ENCODE assay signal across 40 cellular contexts in genomic region chr16:85958731-85959130, GRCh38. TPM values are rescaled to one million over a fixed set of nuclear protein-coding genes. Genes with fewer than 3 reads are reported as not detected.
"Had no signal": no experiment of that assay in that cellular context is flagged by ENCODE, and none has a peak within 500 bp of the region (broad histone marks: within the 10 kb centered on the region; RNA-seq: fewer than 3 reads in every experiment).

No MANE protein-coding gene starts in this region.

- H3K27ac ChIP-seq: adrenal gland, ascending aorta, body of pancreas, brain microvascular endothelial cell, breast epithelium, cardiac muscle cell had no signal

- H3K4me3 ChIP-seq: adrenal gland, ascending aorta, body of pancreas, breast epithelium, cardiac muscle cell had no signal

- FAIRE-seq: astrocyte, bronchial epithelial cell had no signal

- H3K9me3 ChIP-seq: adrenal gland, ascending aorta, body of pancreas, breast epithelium had no signal

- H3K4me3 Mint-ChIP-seq: activated naive CD4-positive, alpha-beta T cell treated with anti-CD3 and anti-CD28 coated beads for 36 hours; activated naive CD4-positive, alpha-beta T cell treated with anti-CD3 and anti-CD28 coated beads, Interleukin-2, amount 10 ng/mL, durations not matched to agents 7 days and 5 days; activated naive CD4-positive, alpha-beta T cell treated with anti-CD3 and anti-CD28 coated beads, Interleukin-2, amount 50 U/mL, for 24 hours; activated naive CD8-positive, alpha-beta T cell; activated naive CD8-positive, alpha-beta T cell treated with anti-CD3 and anti-CD28 coated beads for 36 hours; activated naive CD8-positive, alpha-beta T cell treated with anti-CD3 and anti-CD28 coated beads, Interleukin-2, amount 10 ng/mL, durations not matched to agents 7 days and 5 days; activated naive CD8-positive, alpha-beta T cell treated with anti-CD3 and anti-CD28 coated beads, Interleukin-2, amount 50 U/mL, for 24 hours; activated T-cell treated with anti-CD3 and anti-CD28 coated beads, Interleukin-2, amount 50 U/mL, for 24 hours; activated T-cell treated with anti-CD3 and anti-CD28 coated beads, Interleukin-2, amount 50 U/mL, for 4 hours; activated T-cell treated with anti-CD3 and anti-CD28 coated beads, Interleukin-2, amount 50 U/mL, for 72 hours; activated T-helper 1 cell treated with anti-CD3 and anti-CD28 coated beads, Interleukin-12 subunit alpha, Interleukin-12 subunit beta, Interleukin-2, Interleukin-4 antibody, amounts not matched to agents 30 ng/mL and 10 ng/mL and 1 ng/mL, durations not matched to agents 14 hours and 24 hours and 36 hours; activated T-helper 17 cell treated with anti-CD3 and anti-CD28 coated beads, Interleukin-2, amount 50 U/mL, for 72 hours; brain; central memory CD8-positive, alpha-beta T cell had no signal

- DNase-seq: activated effector memory CD4-positive, alpha-beta T cell treated with anti-CD3 and anti-CD28 coated beads, Interleukin-2, amount 50 U/mL, for 16 hours; activated effector memory CD4-positive, alpha-beta T cell treated with Interleukin-2 at 50 U/mL for 16 hours; activated gamma-delta T cell; activated gamma-delta T cell treated with Interleukin-2 at 50 U/mL for 16 hours; activated naive CD4-positive, alpha-beta T cell; activated naive CD4-positive, alpha-beta T cell treated with anti-CD3 and anti-CD28 coated beads for 36 hours; activated naive CD4-positive, alpha-beta T cell treated with anti-CD3 and anti-CD28 coated beads, Interleukin-2, amount 10 ng/mL, durations not matched to agents 7 days and 5 days; activated naive CD4-positive, alpha-beta T cell treated with anti-CD3 and anti-CD28 coated beads, Interleukin-2, amount 50 U/mL, for 16 hours; activated naive CD4-positive, alpha-beta T cell treated with Interleukin-2 at 50 U/mL for 16 hours; activated naive CD8-positive, alpha-beta T cell treated with anti-CD3 and anti-CD28 coated beads for 36 hours; activated naive CD8-positive, alpha-beta T cell treated with anti-CD3 and anti-CD28 coated beads, Interleukin-2, amount 10 ng/mL, durations not matched to agents 7 days and 5 days; activated naive CD8-positive, alpha-beta T cell treated with anti-CD3 and anti-CD28 coated beads, Interleukin-2, amount 50 U/mL, for 24 hours; activated T-cell treated with anti-CD3 and anti-CD28 coated beads, Interleukin-2, amount 50 U/mL, for 24 hours; activated T-cell treated with anti-CD3 and anti-CD28 coated beads, Interleukin-2, amount 50 U/mL, for 4 hours; activated T-cell treated with anti-CD3 and anti-CD28 coated beads, Interleukin-2, amount 50 U/mL, for 48 hours; activated T-cell treated with anti-CD3 and anti-CD28 coated beads, Interleukin-2, amount 50 U/mL, for 72 hours; adrenal gland; amniotic stem cell; amygdala; anterior cingulate cortex; aorta; body of pancreas; brain microvascular endothelial cell; caudate nucleus; central memory CD4-positive, alpha-beta T cell; cerebellar nuclear complex had no signal

- H3K36me3 Mint-ChIP-seq: activated naive CD4-positive, alpha-beta T cell treated with anti-CD3 and anti-CD28 coated beads, Interleukin-2, amount 10 ng/mL, durations not matched to agents 7 days and 5 days; activated naive CD4-positive, alpha-beta T cell treated with anti-CD3 and anti-CD28 coated beads, Interleukin-2, amount 50 U/mL, for 24 hours; activated naive CD4-positive, alpha-beta T cell treated with anti-CD3 and anti-CD28 coated beads, Interleukin-2, amount 50 U/mL, for 72 hours; activated naive CD8-positive, alpha-beta T cell; activated naive CD8-positive, alpha-beta T cell treated with anti-CD3 and anti-CD28 coated beads, Interleukin-2, amount 10 ng/mL, durations not matched to agents 7 days and 5 days; brain had no signal

- H3K27me3 ChIP-seq: ascending aorta, body of pancreas, cardiac muscle cell had no signal

- H3K9me3 Mint-ChIP-seq: activated naive CD4-positive, alpha-beta T cell treated with anti-CD3 and anti-CD28 coated beads for 36 hours; activated naive CD4-positive, alpha-beta T cell treated with anti-CD3 and anti-CD28 coated beads, Interleukin-2, amount 10 ng/mL, durations not matched to agents 7 days and 5 days; activated naive CD4-positive, alpha-beta T cell treated with anti-CD3 and anti-CD28 coated beads, Interleukin-2, amount 50 U/mL, for 24 hours; activated naive CD8-positive, alpha-beta T cell treated with anti-CD3 and anti-CD28 coated beads for 36 hours; activated naive CD8-positive, alpha-beta T cell treated with anti-CD3 and anti-CD28 coated beads, Interleukin-2, amount 10 ng/mL, durations not matched to agents 7 days and 5 days; activated naive CD8-positive, alpha-beta T cell treated with anti-CD3 and anti-CD28 coated beads, Interleukin-2, amount 50 U/mL, for 24 hours; activated T-cell treated with anti-CD3 and anti-CD28 coated beads, Interleukin-2, amount 50 U/mL, for 24 hours; activated T-cell treated with anti-CD3 and anti-CD28 coated beads, Interleukin-2, amount 50 U/mL, for 4 hours; activated T-cell treated with anti-CD3 and anti-CD28 coated beads, Interleukin-2, amount 50 U/mL, for 72 hours; activated T-helper 1 cell treated with anti-CD3 and anti-CD28 coated beads, Interleukin-12 subunit alpha, Interleukin-12 subunit beta, Interleukin-2, Interleukin-4 antibody, amounts not matched to agents 30 ng/mL and 10 ng/mL and 1 ng/mL, durations not matched to agents 14 hours and 24 hours and 36 hours; activated T-helper 17 cell treated with anti-CD3 and anti-CD28 coated beads, Interleukin-2, amount 50 U/mL, for 72 hours; activated T-helper 2 cell treated with anti-CD3 and anti-CD28 coated beads, Interferon-gamma antibody, Interleukin-2, Interleukin-4, amounts not matched to agents 10 μg/mL and 5 μg/mL and 100 μg/mL, durations not matched to agents 14 hours and 24 hours and 36 hours; brain; central memory CD8-positive, alpha-beta T cell had no signal

- H3K4me1 ChIP-seq: adrenal gland, ascending aorta, body of pancreas, breast epithelium had no signal

- H3K4me1 Mint-ChIP-seq: activated naive CD4-positive, alpha-beta T cell treated with anti-CD3 and anti-CD28 coated beads, Interleukin-2, amount 10 ng/mL, durations not matched to agents 7 days and 5 days had no signal

- H3K27ac Mint-ChIP-seq: activated naive CD4-positive, alpha-beta T cell treated with anti-CD3 and anti-CD28 coated beads for 36 hours; activated naive CD4-positive, alpha-beta T cell treated with anti-CD3 and anti-CD28 coated beads, Interleukin-2, amount 10 ng/mL, durations not matched to agents 7 days and 5 days; activated naive CD4-positive, alpha-beta T cell treated with anti-CD3 and anti-CD28 coated beads, Interleukin-2, amount 50 U/mL, for 24 hours; activated naive CD4-positive, alpha-beta T cell treated with anti-CD3 and anti-CD28 coated beads, Interleukin-2, amount 50 U/mL, for 72 hours; activated naive CD8-positive, alpha-beta T cell; activated naive CD8-positive, alpha-beta T cell treated with anti-CD3 and anti-CD28 coated beads for 36 hours; activated naive CD8-positive, alpha-beta T cell treated with anti-CD3 and anti-CD28 coated beads, Interleukin-2, amount 10 ng/mL, durations not matched to agents 7 days and 5 days; activated naive CD8-positive, alpha-beta T cell treated with anti-CD3 and anti-CD28 coated beads, Interleukin-2, amount 50 U/mL, for 24 hours; activated T-cell treated with anti-CD3 and anti-CD28 coated beads, Interleukin-2, amount 50 U/mL, for 24 hours; activated T-cell treated with anti-CD3 and anti-CD28 coated beads, Interleukin-2, amount 50 U/mL, for 72 hours; activated T-helper 1 cell treated with anti-CD3 and anti-CD28 coated beads, Interleukin-12 subunit alpha, Interleukin-12 subunit beta, Interleukin-2, Interleukin-4 antibody, amounts not matched to agents 30 ng/mL and 10 ng/mL and 1 ng/mL, durations not matched to agents 14 hours and 24 hours and 36 hours; activated T-helper 17 cell treated with anti-CD3 and anti-CD28 coated beads, Interleukin-2, amount 50 U/mL, for 72 hours; activated T-helper 2 cell treated with anti-CD3 and anti-CD28 coated beads, Interferon-gamma antibody, Interleukin-2, Interleukin-4, amounts not matched to agents 10 μg/mL and 5 μg/mL and 100 μg/mL, durations not matched to agents 14 hours and 24 hours and 36 hours; brain had no signal

- H3K36me3 ChIP-seq: adrenal gland, ascending aorta, brain microvascular endothelial cell, breast epithelium, cardiac muscle cell had no signal

- ATAC-seq: activated naive CD4-positive, alpha-beta T cell treated with anti-CD3 and anti-CD28 coated beads, Interleukin-2, amount 50 U/mL, for 72 hours; activated naive CD8-positive, alpha-beta T cell treated with anti-CD3 and anti-CD28 coated beads, Interleukin-2, amount 50 U/mL, for 24 hours; activated T-cell treated with anti-CD3 and anti-CD28 coated beads, Interleukin-2, amount 50 U/mL, for 4 hours; activated T-cell treated with anti-CD3 and anti-CD28 coated beads, Interleukin-2, amount 50 U/mL, for 72 hours; activated T-helper 17 cell treated with anti-CD3 and anti-CD28 coated beads, Interleukin-2, amount 50 U/mL, for 72 hours; body of pancreas had no signal

- H3K27me3 Mint-ChIP-seq: activated naive CD4-positive, alpha-beta T cell treated with anti-CD3 and anti-CD28 coated beads, Interleukin-2, amount 50 U/mL, for 24 hours; activated naive CD8-positive, alpha-beta T cell; activated naive CD8-positive, alpha-beta T cell treated with anti-CD3 and anti-CD28 coated beads for 36 hours had no signal

RNA-seq across cellular contexts. Expression of gene IRF8, which starts 59.8 kb away (rescaled TPM):
- total RNA-seq: bronchial epithelial cell, chondrocyte had no signal
